In the genomic region with DNA sequence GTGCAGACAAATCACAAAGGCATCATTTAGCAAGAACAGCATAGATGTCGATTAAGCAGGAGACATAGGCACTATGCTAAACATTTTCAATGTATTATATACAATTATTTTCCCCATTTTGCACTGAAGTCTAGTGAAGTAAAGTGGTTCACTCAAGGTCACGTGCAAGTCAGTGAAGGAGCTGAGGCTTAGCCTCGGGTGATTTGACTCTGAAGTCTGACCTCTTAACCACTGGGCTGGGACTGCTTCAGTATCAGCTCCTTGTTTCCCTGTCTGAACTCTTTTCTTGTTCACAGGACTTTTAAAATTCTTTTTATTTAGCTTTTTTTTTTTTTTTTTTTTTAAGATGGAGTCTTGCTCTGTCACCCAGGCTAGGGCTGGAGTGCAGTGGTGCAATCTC, we compare ENCODE assay signal across 22 cellular contexts.
DNase-seq lines count a peak whose midpoint lies in the region; ATAC-seq and TF ChIP-seq lines count a peak whose summit lies in the region.
"Had no signal": no experiment of that assay in that cellular context is flagged by ENCODE, and none has a peak within 500 bp of the region (broad histone marks: within the 10 kb centered on the region; RNA-seq: fewer than 3 reads in every experiment).

No MANE protein-coding gene starts in this region.

- ATAC-seq in stimulated activated naive CD8-positive, alpha-beta T cell treated with anti-CD3 and anti-CD28 coated beads, Interleukin-15, amount 100 ng/mL, for 72 hours: no peak
- ATAC-seq in HG02970 (IDR thresholded peaks at IDR 0.05; ENCODE audit: low FRiP score, unreplicated experiment): no peak
- ATAC-seq: GM12878 had no signal

- peaks cover 16% of the 10 kb centered on the region for H3K9me3 Mint-ChIP-seq in osteocyte (ENCODE audit: unreplicated experiment)
- H3K9me3 Mint-ChIP-seq in stimulated activated naive CD8-positive, alpha-beta T cell treated with anti-CD3 and anti-CD28 coated beads, Interleukin-15, amount 100 ng/mL, for 72 hours: no peaks in the 10 kb centered on the region
- H3K9me3 Mint-ChIP-seq: CD4-positive, CD25-positive, alpha-beta regulatory T cell had no signal

- H3K4me3 Mint-ChIP-seq in osteocyte (ENCODE audit: unreplicated experiment): no peak overlapping the region
- H3K4me3 Mint-ChIP-seq in stimulated activated naive CD8-positive, alpha-beta T cell treated with anti-CD3 and anti-CD28 coated beads, Interleukin-15, amount 100 ng/mL, for 72 hours: no peak overlapping the region
- H3K4me3 Mint-ChIP-seq: CD14-positive monocyte; CD4-positive, alpha-beta memory T cell; CD4-positive, CD25-positive, alpha-beta regulatory T cell; CD8-positive, alpha-beta memory T cell had no signal

- no peaks in the 10 kb centered on the region for H3K27me3 Mint-ChIP-seq in osteocyte (ENCODE audit: unreplicated experiment)
- peaks cover 34% of the 10 kb centered on the region for H3K27me3 Mint-ChIP-seq in stimulated activated naive CD8-positive, alpha-beta T cell treated with anti-CD3 and anti-CD28 coated beads, Interleukin-15, amount 100 ng/mL, for 72 hours

- H3K4me1 Mint-ChIP-seq in osteocyte (ENCODE audit: unreplicated experiment): no peaks in the 10 kb centered on the region
- H3K4me1 Mint-ChIP-seq in stimulated activated naive CD8-positive, alpha-beta T cell treated with anti-CD3 and anti-CD28 coated beads, Interleukin-15, amount 100 ng/mL, for 72 hours: no peaks in the 10 kb centered on the region
- H3K4me1 Mint-ChIP-seq: CD14-positive monocyte; CD4-positive, alpha-beta memory T cell; CD4-positive, CD25-positive, alpha-beta regulatory T cell; CD8-positive, alpha-beta memory T cell had no signal

- TF ChIP-seq CTCF in osteocyte (IDR thresholded peaks at IDR 0.05): no peak

- H3K27ac Mint-ChIP-seq in osteocyte (ENCODE audit: unreplicated experiment): no peak overlapping the region
- H3K27ac Mint-ChIP-seq in stimulated activated naive CD8-positive, alpha-beta T cell treated with anti-CD3 and anti-CD28 coated beads, Interleukin-15, amount 100 ng/mL, for 72 hours: no peak overlapping the region
- H3K27ac Mint-ChIP-seq: CD14-positive monocyte; CD4-positive, alpha-beta memory T cell; CD4-positive, CD25-positive, alpha-beta regulatory T cell; CD8-positive, alpha-beta memory T cell had no signal

- DNase-seq in RPMI7951 (ENCODE audit: low read depth) (peak; percentile 26), osteocyte (ENCODE audit: extremely low spot score, unreplicated experiment) (peak; percentile 0), NCI-H1092 (lab: John Stamatoyannopoulos, UW) (no peak)
- no peak for DNase-seq in stimulated activated naive CD8-positive, alpha-beta T cell treated with anti-CD3 and anti-CD28 coated beads, Interleukin-15, amount 100 ng/mL, for 72 hours
- DNase-seq: 8988T; ACHN; BE2C; C1 segment of cervical spinal cord; CD4-positive, alpha-beta memory T cell; CD4-positive, CD25-positive, alpha-beta regulatory T cell; CD8-positive, alpha-beta memory T cell; COR-L47; DMS 273 treated with DMSO at 0.1 percent for 48 hours; DMS153; DMS53; DMS79; DND-41; EL; GDM1 had no signal

- no peaks in the 10 kb centered on the region for H3K36me3 Mint-ChIP-seq in osteocyte (ENCODE audit: unreplicated experiment)
- H3K36me3 Mint-ChIP-seq: CD14-positive monocyte; CD4-positive, alpha-beta memory T cell; CD4-positive, CD25-positive, alpha-beta regulatory T cell; CD8-positive, alpha-beta memory T cell had no signal

Comparison
In these comparisons a context has a peak if more than half of its experiments do, and no peak if none do; other contexts are left out.
1. DNase-seq: peak in RPMI7951 (single experiment) and osteocyte (single experiment); none in stimulated activated naive CD8-positive, alpha-beta T cell treated with anti-CD3 and anti-CD28 coated beads, Interleukin-15, amount 100 ng/mL, for 72 hours (0 of 2) and NCI-H1092 (single experiment).